In the genomic region with DNA sequence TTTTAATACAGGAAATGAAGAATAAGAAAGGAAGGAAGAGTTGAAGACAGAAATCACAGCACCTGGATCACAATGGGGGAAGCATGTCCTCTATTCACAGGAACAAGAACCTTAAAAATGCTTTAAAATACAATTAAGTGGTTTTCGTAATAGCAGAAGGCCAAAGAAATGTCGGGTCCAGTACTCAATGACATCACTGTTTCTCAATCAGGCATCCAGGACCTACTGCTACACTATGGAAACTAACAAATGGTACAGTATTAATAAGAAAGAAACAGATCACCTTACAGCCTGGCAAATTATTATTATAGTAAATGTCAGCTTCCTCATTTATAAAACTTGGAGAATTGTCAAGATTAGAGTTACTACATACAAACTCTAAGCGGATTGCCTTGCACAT, we compare ENCODE assay signal across 1 cellular context.
TF ChIP-seq lines count a peak whose summit lies in the region.

No MANE protein-coding gene starts in this region.

TF ChIP-seq in IMR-90, 13 proteins besides CTCF, POLR2A, EP300 and RAD21:
- no peak for TF ChIP-seq NFE2L2 (IDR thresholded peaks at IDR 0.05; ENCODE audit: low read depth, low read length)
- no peak for TF ChIP-seq FOS (IDR thresholded peaks at IDR 0.05; ENCODE audit: low read depth, low read length)
- TF ChIP-seq CHD1 (IDR thresholded peaks at IDR 0.05; ENCODE audit: low read depth, low read length) = no peak
- TF ChIP-seq, protein P1, sequence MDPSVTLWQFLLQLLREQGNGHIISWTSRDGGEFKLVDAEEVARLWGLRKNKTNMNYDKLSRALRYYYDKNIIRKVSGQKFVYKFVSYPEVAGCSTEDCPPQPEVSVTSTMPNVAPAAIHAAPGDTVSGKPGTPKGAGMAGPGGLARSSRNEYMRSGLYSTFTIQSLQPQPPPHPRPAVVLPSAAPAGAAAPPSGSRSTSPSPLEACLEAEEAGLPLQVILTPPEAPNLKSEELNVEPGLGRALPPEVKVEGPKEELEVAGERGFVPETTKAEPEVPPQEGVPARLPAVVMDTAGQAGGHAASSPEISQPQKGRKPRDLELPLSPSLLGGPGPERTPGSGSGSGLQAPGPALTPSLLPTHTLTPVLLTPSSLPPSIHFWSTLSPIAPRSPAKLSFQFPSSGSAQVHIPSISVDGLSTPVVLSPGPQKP (IDR thresholded peaks at IDR 0.05; ENCODE audit: borderline replicate concordance, low read depth, low read length) = no peak
- no peak for TF ChIP-seq BHLHE40 (IDR thresholded peaks at IDR 0.05; ENCODE audit: low read depth, low read length)
- TF ChIP-seq MAZ (IDR thresholded peaks at IDR 0.05; ENCODE audit: borderline replicate concordance, low read depth, low read length) = no peak
- no peak for TF ChIP-seq RFX5 (IDR thresholded peaks at IDR 0.05; ENCODE audit: low read depth, low read length)
